In the genomic region with DNA sequence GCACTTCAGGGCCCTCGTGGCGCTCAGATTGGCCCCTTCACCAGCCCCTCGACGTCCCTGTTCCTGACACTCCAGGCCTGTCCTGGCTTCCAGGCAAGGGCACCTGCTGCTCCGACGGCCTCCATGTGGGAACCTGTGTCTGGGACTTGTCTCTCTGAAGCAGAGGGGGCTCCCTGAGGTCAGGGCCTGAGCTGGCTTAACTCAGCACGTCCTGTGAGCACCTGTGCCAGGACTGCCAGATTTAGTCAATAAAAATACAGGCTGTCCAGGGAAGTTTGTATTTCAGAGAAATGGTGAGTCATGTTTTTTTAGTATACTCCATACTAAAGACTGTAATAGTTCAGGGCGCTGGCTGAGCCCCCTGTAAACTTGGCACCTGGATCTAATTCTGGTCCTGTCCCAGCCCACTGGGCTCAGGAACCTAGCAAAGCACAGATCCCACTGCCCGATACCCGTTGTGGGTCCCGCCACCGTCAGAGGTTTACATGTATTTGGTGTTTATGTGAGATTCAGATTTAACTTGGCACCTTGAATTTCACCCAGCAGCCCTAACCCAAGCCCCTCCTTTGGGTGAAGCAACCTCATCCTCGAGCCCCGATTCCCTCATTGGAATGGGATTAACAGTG, we compare ENCODE assay signal across 16 cellular contexts.
DNase-seq lines count a peak whose midpoint lies in the region; ATAC-seq and TF ChIP-seq lines count a peak whose summit lies in the region.
"Had no signal": no experiment of that assay in that cellular context is flagged by ENCODE, and none has a peak within 500 bp of the region (broad histone marks: within the 10 kb centered on the region; RNA-seq: fewer than 3 reads in every experiment).

No MANE protein-coding gene starts in this region.

- peaks cover 0 to 7% of the 10 kb centered on the region in 2 donors for H3K27me3 Mint-ChIP-seq in stimulated activated naive B cell treated with anti-CD40 and anti-IgM and Interleukin-4, amounts not matched to agents 10 μg/mL and 1 μg/mL and 100 μg/mL, for 72 hours
- H3K27me3 Mint-ChIP-seq: CD8-positive, alpha-beta memory T cell had no signal

- peaks cover 4% of the 10 kb centered on the region; the same call in 1 of the 2 replicates for H3K9me3 ChIP-seq in HUES6 (ENCODE audit: control insufficient read depth, insufficient read depth, low read depth, low read length)
- H3K9me3 ChIP-seq in WERI-Rb-1 (ENCODE audit: severe bottlenecking) = no peaks in the 10 kb centered on the region
- H3K9me3 ChIP-seq: sigmoid colon had no signal

- peaks cover 1 to 2% of the 10 kb centered on the region in 2 donors for H3K36me3 Mint-ChIP-seq in stimulated activated naive B cell treated with anti-CD40 and anti-IgM and Interleukin-4, amounts not matched to agents 10 μg/mL and 1 μg/mL and 100 μg/mL, for 72 hours
- H3K36me3 Mint-ChIP-seq: CD8-positive, alpha-beta memory T cell had no signal

- peaks cover 10% of the 10 kb centered on the region; the same call in 1 of the 2 replicates for H3K4me1 ChIP-seq in HUES6 (ENCODE audit: control insufficient read depth, insufficient read depth, low read length)

- no peak for TF ChIP-seq CTCF in WERI-Rb-1 (IDR thresholded peaks at IDR 0.05; ENCODE audit: low read depth, low read length)

- H3K27ac Mint-ChIP-seq in stimulated activated naive B cell treated with anti-CD40 and anti-IgM and Interleukin-4, amounts not matched to agents 10 μg/mL and 1 μg/mL and 100 μg/mL, for 72 hours = peak overlapping the region; percentile 59
- H3K27ac Mint-ChIP-seq: CD8-positive, alpha-beta memory T cell; naive thymus-derived CD4-positive, alpha-beta T cell; T-helper 1 cell treated with Interleukin-12 subunit alpha and Interleukin-12 subunit beta and Interleukin-4 antibody, amounts not matched to agents 30 μg/mL and 1 μg/mL, for 36 hours had no signal

- no peaks in the 10 kb centered on the region for H3K36me3 ChIP-seq in HUES6 (ENCODE audit: control insufficient read depth, insufficient read depth, low read length)
- H3K36me3 ChIP-seq in WERI-Rb-1 = no peaks in the 10 kb centered on the region
- H3K36me3 ChIP-seq: sigmoid colon had no signal

- H3K27me3 ChIP-seq in HUES6 (ENCODE audit: control insufficient read depth, insufficient read depth, low read length) = no peaks in the 10 kb centered on the region
- H3K27me3 ChIP-seq in WERI-Rb-1 (ENCODE audit: insufficient read depth, low read depth, severe bottlenecking) = no peaks in the 10 kb centered on the region
- H3K27me3 ChIP-seq: sigmoid colon had no signal

- peaks cover under 1 to 2% of the 10 kb centered on the region in 2 donors for H3K9me3 Mint-ChIP-seq in stimulated activated naive B cell treated with anti-CD40 and anti-IgM and Interleukin-4, amounts not matched to agents 10 μg/mL and 1 μg/mL and 100 μg/mL, for 72 hours

- H3K4me1 Mint-ChIP-seq in stimulated activated naive B cell treated with anti-CD40 and anti-IgM and Interleukin-4, amounts not matched to agents 10 μg/mL and 1 μg/mL and 100 μg/mL, for 72 hours = peaks cover 0 to 3% of the 10 kb centered on the region in 2 donors

- peak overlapping the region; percentile 14 for H3K9ac ChIP-seq in HUES6 (ENCODE audit: low read length)

- no peak for ATAC-seq in stimulated activated naive B cell treated with anti-CD40 and anti-IgM and Interleukin-4, amounts not matched to agents 10 μg/mL and 1 μg/mL and 100 μg/mL, for 72 hours (replicated peaks)
- ATAC-seq: naive thymus-derived CD4-positive, alpha-beta T cell; stimulated activated naive CD8-positive, alpha-beta T cell treated with anti-CD3 and anti-CD28 coated beads, Interleukin-15, Interleukin-2, amounts not matched to agents 100 U/mL and 50 U/mL, for 24 hours had no signal

- H3K4me3 ChIP-seq in HUES6 (ENCODE audit: low read depth, low read length) (no peak overlapping the region), WERI-Rb-1 (ENCODE audit: low read depth, low read length) (no peak overlapping the region)
- H3K4me3 ChIP-seq: sigmoid colon had no signal

- H3K4me3 Mint-ChIP-seq in stimulated activated naive B cell treated with anti-CD40 and anti-IgM and Interleukin-4, amounts not matched to agents 10 μg/mL and 1 μg/mL and 100 μg/mL, for 72 hours = no peak overlapping the region
- H3K4me3 Mint-ChIP-seq: naive thymus-derived CD4-positive, alpha-beta T cell; T-helper 1 cell treated with Interleukin-12 subunit alpha and Interleukin-12 subunit beta and Interleukin-4 antibody, amounts not matched to agents 30 μg/mL and 1 μg/mL, for 36 hours had no signal

- H3K27ac ChIP-seq in HUES6 (ENCODE audit: low read depth, low read length) = no peak overlapping the region
- peak overlapping the region; percentile 34 for H3K27ac ChIP-seq in WERI-Rb-1
- H3K27ac ChIP-seq: sigmoid colon had no signal

- DNase-seq in WERI-Rb-1 (peak; percentile 81), iPS-NIHi11 (ENCODE audit: low spot score) (peak; percentile 48), AG20443 (ENCODE audit: low spot score) (no peak), NCI-H187 (lab: John Stamatoyannopoulos, UW) (no peak), amygdala (lab: John Stamatoyannopoulos, UW) (no peak)
- DNase-seq in stimulated activated naive B cell treated with anti-CD40 and anti-IgM and Interleukin-4, amounts not matched to agents 10 μg/mL and 1 μg/mL and 100 μg/mL, for 72 hours = no peak
- DNase-seq: activated CD4-positive, alpha-beta T cell treated with anti-CD3 and anti-CD28 coated beads for 4 hours; aorta; CD8-positive, alpha-beta memory T cell; effector CD8-positive, alpha-beta T cell; naive thymus-derived CD4-positive, alpha-beta T cell; NCI-H226; sigmoid colon; stimulated activated naive CD8-positive, alpha-beta T cell treated with anti-CD3 and anti-CD28 coated beads, Interleukin-15, Interleukin-2, amounts not matched to agents 100 U/mL and 50 U/mL, for 24 hours had no signal

Comparison
In these comparisons a context has a peak if more than half of its experiments do, and no peak if none do; other contexts are left out.
1. DNase-seq: peak in WERI-Rb-1 (single experiment) and iPS-NIHi11 (single experiment); none in stimulated activated naive B cell treated with anti-CD40 and anti-IgM and Interleukin-4, amounts not matched to agents 10 μg/mL and 1 μg/mL and 100 μg/mL, for 72 hours (single experiment), AG20443 (single experiment), NCI-H187 (0 of 2) and amygdala (0 of 56).